8 cellular contexts compared by ENCODE assay signal in the genomic region with DNA sequence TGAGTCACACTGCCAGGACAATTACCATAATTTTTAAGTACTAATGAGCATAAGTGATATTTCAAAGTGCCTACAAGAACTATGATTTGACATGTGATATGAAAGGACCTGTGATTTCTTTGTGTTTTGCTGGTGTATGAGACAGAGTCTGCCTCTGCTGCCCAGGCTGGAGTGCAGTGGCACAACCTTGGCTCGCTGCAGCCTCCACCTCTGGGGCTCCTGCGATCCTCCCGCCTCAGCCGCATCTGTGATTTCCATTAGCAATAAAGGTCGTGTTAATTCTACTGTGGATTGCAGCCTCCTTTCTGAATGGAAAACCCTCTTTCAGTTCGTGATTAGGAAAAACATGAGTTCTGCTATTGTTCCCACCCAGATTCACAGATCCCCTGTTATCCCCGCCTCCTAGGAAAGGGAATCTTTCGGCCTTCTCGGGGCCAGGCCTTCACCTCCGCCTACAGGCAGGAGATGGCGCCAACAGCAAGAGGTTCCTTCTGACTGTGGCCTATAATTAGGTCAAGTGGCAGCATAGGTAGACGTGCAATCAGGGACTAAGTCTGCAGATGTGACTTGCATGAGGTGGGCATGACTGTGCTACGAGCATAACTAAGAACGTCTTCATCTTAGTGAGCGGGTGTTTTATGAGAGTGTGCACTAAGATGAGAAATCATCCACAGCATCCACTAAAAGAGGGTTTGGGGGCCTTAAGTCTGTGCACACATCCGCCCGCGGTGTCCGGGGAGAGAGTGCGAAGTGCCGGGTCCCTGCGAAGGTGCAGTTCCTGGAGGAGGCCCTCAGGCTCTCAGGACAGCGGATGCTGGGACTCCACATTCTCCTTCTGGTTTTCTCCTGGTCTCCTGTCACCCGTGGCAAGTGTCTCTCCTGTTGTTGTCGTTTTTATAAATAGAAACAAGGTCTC. TPM values are rescaled to one million over a fixed set of nuclear protein-coding genes. Genes with fewer than 3 reads are reported as not detected.
DNase-seq lines count a peak whose midpoint lies in the region; ATAC-seq and TF ChIP-seq lines count a peak whose summit lies in the region.

No MANE protein-coding gene starts in this region.

- no peak for DNase-seq in BJ (ENCODE audit: low read depth)
- peak; percentile 81 for DNase-seq in activated CD4-positive, alpha-beta memory T cell treated with anti-CD3 and anti-CD28 coated beads for 36 hours
- DNase-seq in fibroblast of the aortic adventitia (ENCODE audit: low read depth): peak; percentile 74
- DNase-seq in progenitor cell of endocrine pancreas (ENCODE audit: low spot score, unreplicated experiment): peak; percentile 35
- DNase-seq in NCI-H524 (lab: John Stamatoyannopoulos, UW): no peak
- DNase-seq in NCI-H2081 (lab: John Stamatoyannopoulos, UW): no peak

- peak; percentile 83 for TF ChIP-seq CTCF in BJ (IDR thresholded peaks at IDR 0.05; ENCODE audit: insufficient read depth, low read depth, low read length)
- peak; percentile 84 for TF ChIP-seq CTCF in fibroblast of the aortic adventitia (IDR thresholded peaks at IDR 0.05; ENCODE audit: insufficient read depth, low read length)
- peak; percentile 71 for TF ChIP-seq CTCF in progenitor cell of endocrine pancreas (IDR thresholded peaks at IDR 0.05; ENCODE audit: unreplicated experiment)

- H3K36me3 Mint-ChIP-seq in activated CD4-positive, alpha-beta memory T cell treated with anti-CD3 and anti-CD28 coated beads for 36 hours: no peaks in the 10 kb centered on the region
- no peaks in the 10 kb centered on the region for H3K36me3 Mint-ChIP-seq in progenitor cell of endocrine pancreas (ENCODE audit: insufficient read depth)

- no peaks in the 10 kb centered on the region for H3K27me3 ChIP-seq in BJ (ENCODE audit: control insufficient read depth, insufficient read depth, low read length)

- ATAC-seq in GM19455 (IDR thresholded peaks at IDR 0.05; ENCODE audit: unreplicated experiment) (peak; percentile 44), HG03571 (IDR thresholded peaks at IDR 0.05; ENCODE audit: unreplicated experiment) (peak; percentile 47)

- peaks cover 7% of the 10 kb centered on the region for H3K27me3 Mint-ChIP-seq in activated CD4-positive, alpha-beta memory T cell treated with anti-CD3 and anti-CD28 coated beads for 36 hours
- peaks cover 18% of the 10 kb centered on the region for H3K27me3 Mint-ChIP-seq in progenitor cell of endocrine pancreas

- peak overlapping the region; percentile 4 for H3K27ac Mint-ChIP-seq in activated CD4-positive, alpha-beta memory T cell treated with anti-CD3 and anti-CD28 coated beads for 36 hours
- H3K27ac Mint-ChIP-seq in progenitor cell of endocrine pancreas: no peak overlapping the region

- H3K9me3 Mint-ChIP-seq in activated CD4-positive, alpha-beta memory T cell treated with anti-CD3 and anti-CD28 coated beads for 36 hours: no peaks in the 10 kb centered on the region
- peaks cover 4% of the 10 kb centered on the region for H3K9me3 Mint-ChIP-seq in progenitor cell of endocrine pancreas (ENCODE audit: low read depth)

- H3K4me1 Mint-ChIP-seq in activated CD4-positive, alpha-beta memory T cell treated with anti-CD3 and anti-CD28 coated beads for 36 hours (ENCODE audit: low read depth): peaks cover 28% of the 10 kb centered on the region
- peaks cover 12% of the 10 kb centered on the region for H3K4me1 Mint-ChIP-seq in progenitor cell of endocrine pancreas (ENCODE audit: low read depth)

- H3K4me3 Mint-ChIP-seq in activated CD4-positive, alpha-beta memory T cell treated with anti-CD3 and anti-CD28 coated beads for 36 hours: no peak overlapping the region
- H3K4me3 Mint-ChIP-seq in progenitor cell of endocrine pancreas (ENCODE audit: low read depth): no peak overlapping the region

- no peaks in the 10 kb centered on the region for H3K36me3 ChIP-seq in BJ (ENCODE audit: control insufficient read depth, insufficient read depth, low read length)

- CTCF ChIA-PET in BJ (lab: Yijun Ruan, JAX): interaction anchor here (0.9 to 1.5 kb wide), 2 partner anchors 9 to 14 kb away, joined by 3 read pairs; no protein-coding TSS in a partner anchor
- CTCF ChIA-PET in activated CD4-positive, alpha-beta memory T cell treated with anti-CD3 and anti-CD28 coated beads for 36 hours (lab: Charles Lee): interaction anchor here (1.2 to 1.5 kb wide), 2 partner anchors 9 to 24 kb away, joined by 3 read pairs; no protein-coding TSS in a partner anchor

- POLR2A ChIA-PET in BJ (lab: Charles Lee): no interaction called here
- POLR2A ChIA-PET in activated CD4-positive, alpha-beta memory T cell treated with anti-CD3 and anti-CD28 coated beads for 36 hours (lab: Charles Lee): no interaction called here

- intact Hi-C loops in activated CD4-positive, alpha-beta memory T cell treated with anti-CD3 and anti-CD28 coated beads for 36 hours (cut with micrococcal nuclease): loop anchor here (1.0 to 2.0 kb wide), 4 partner anchors 9 to 100 kb away; no protein-coding TSS in a partner anchor

- H3K4me3 ChIP-seq in BJ (ENCODE audit: low read depth, low read length) (no peak overlapping the region), fibroblast of the aortic adventitia (ENCODE audit: low read depth, low read length) (no peak overlapping the region)

RNA-seq across cellular contexts. Expression of gene TRIM7, which starts 23.1 kb away (rescaled TPM):
- polyA plus RNA-seq in BJ (2011; rRNA removed): 3.2 and 3.9 TPM in 2 replicates
- 0.71 and 0.77 TPM in 2 replicates for polyA minus RNA-seq in BJ (2011; rRNA and poly(A)+ RNA removed)
- 1 to 10 TPM; 2.9 to 3.5 TPM for total RNA-seq in activated CD4-positive, alpha-beta memory T cell treated with anti-CD3 and anti-CD28 coated beads for 36 hours
- total RNA-seq in fibroblast of the aortic adventitia (ENCODE audit: low replicate concordance) (0.74 and 3.3 TPM in 2 replicates), progenitor cell of endocrine pancreas (not detected in 2 replicates)

RNA-seq across cellular contexts. Expression of gene OR2V2, which starts 34.5 kb away (rescaled TPM):
- polyA plus RNA-seq in BJ (2011; rRNA removed): not detected in 2 replicates
- not detected in 2 replicates for polyA minus RNA-seq in BJ (2011; rRNA and poly(A)+ RNA removed)
- total RNA-seq in activated CD4-positive, alpha-beta memory T cell treated with anti-CD3 and anti-CD28 coated beads for 36 hours: not detected
- total RNA-seq in fibroblast of the aortic adventitia (ENCODE audit: low replicate concordance) (not detected in 2 replicates), progenitor cell of endocrine pancreas (not detected in 2 replicates)

RNA-seq across cellular contexts. Expression of gene TRIM41, which starts 41.2 kb away (rescaled TPM):
- 15.2 and 15.9 TPM in 2 replicates for polyA plus RNA-seq in BJ (2011; rRNA removed)
- polyA minus RNA-seq in BJ (2011; rRNA and poly(A)+ RNA removed): 5.5 and 8.2 TPM in 2 replicates
- 10 to 100 TPM; 35.3 to 36.4 TPM for total RNA-seq in activated CD4-positive, alpha-beta memory T cell treated with anti-CD3 and anti-CD28 coated beads for 36 hours
- total RNA-seq in fibroblast of the aortic adventitia (ENCODE audit: low replicate concordance): 12.7 and 19.1 TPM in 2 replicates
- 37.4 and 37.6 TPM in 2 replicates for total RNA-seq in progenitor cell of endocrine pancreas

RNA-seq across cellular contexts. Expression of gene OR2V1, which starts 50.9 kb away (rescaled TPM):
- polyA plus RNA-seq in BJ (2011; rRNA removed): not detected in 2 replicates
- not detected in 2 replicates for polyA minus RNA-seq in BJ (2011; rRNA and poly(A)+ RNA removed)
- total RNA-seq in activated CD4-positive, alpha-beta memory T cell treated with anti-CD3 and anti-CD28 coated beads for 36 hours: not detected
- not detected in 2 replicates for total RNA-seq in fibroblast of the aortic adventitia (ENCODE audit: low replicate concordance)
- not detected in 2 replicates for total RNA-seq in progenitor cell of endocrine pancreas

Comparison
In these comparisons a context has a peak if more than half of its experiments do, and no peak if none do; other contexts are left out.
1. DNase-seq: peak in activated CD4-positive, alpha-beta memory T cell treated with anti-CD3 and anti-CD28 coated beads for 36 hours (single experiment), fibroblast of the aortic adventitia (single experiment) and progenitor cell of endocrine pancreas (single experiment); none in BJ (single experiment), NCI-H524 (0 of 2) and NCI-H2081 (0 of 2).
2. Peak in every context shown above with its lines, with median percentiles within 50 percentile points of each other: CTCF ChIP-seq.